12 cellular contexts compared by ENCODE assay signal in the genomic region with DNA sequence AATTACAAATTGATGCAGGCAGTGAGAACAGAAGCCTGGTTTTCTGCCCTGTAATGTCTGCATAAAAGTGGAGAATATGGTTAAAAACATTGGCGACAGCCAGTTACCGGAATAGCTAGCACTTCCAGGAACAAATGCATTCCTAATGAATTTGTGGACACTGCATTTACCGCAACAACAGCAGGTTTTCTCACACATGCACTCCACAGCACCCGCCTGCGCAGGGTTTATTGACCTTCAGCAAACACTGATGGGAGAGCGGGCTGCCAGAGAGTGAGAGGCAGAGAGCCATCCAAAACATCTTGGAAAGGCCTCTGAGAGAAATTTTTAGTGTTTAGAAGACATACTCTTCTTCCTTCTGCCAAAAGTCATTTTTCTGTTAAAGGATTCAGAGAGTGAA.
DNase-seq lines count a peak whose midpoint lies in the region; ATAC-seq and TF ChIP-seq lines count a peak whose summit lies in the region.
"Had no signal": no experiment of that assay in that cellular context is flagged by ENCODE, and none has a peak within 500 bp of the region (broad histone marks: within the 10 kb centered on the region; RNA-seq: fewer than 3 reads in every experiment).

No MANE protein-coding gene starts in this region.

- TF ChIP-seq CTCF in astrocyte of the cerebellum (IDR thresholded peaks at IDR 0.05; ENCODE audit: low read depth, low read length, missing control alignments) (no peak), liver (IDR thresholded peaks at IDR 0.05; ENCODE audit: low read depth, low read length, missing input control) (no peak), tibial artery (IDR thresholded peaks at IDR 0.05) (no peak)

- H3K36me3 ChIP-seq in liver (ENCODE audit: control insufficient read depth in 4 of 4, insufficient read depth in 3 of 4, low read depth in 1 of 4, low read length in 3 of 4) (no peaks in the 10 kb centered on the region), tibial artery (no peaks in the 10 kb centered on the region)
- H3K36me3 ChIP-seq: right atrium auricular region had no signal

- H3K27ac ChIP-seq in liver (ENCODE audit: low read depth in 1 of 2, low read length in 2 of 2): no peak overlapping the region
- H3K27ac ChIP-seq in tibial artery: peak overlapping the region; percentile 9 to 49
- H3K27ac ChIP-seq: right atrium auricular region had no signal

- H3K9me3 ChIP-seq in liver (ENCODE audit: control insufficient read depth in 4 of 4, low read length in 3 of 4) (no peaks in the 10 kb centered on the region), tibial artery (no peaks in the 10 kb centered on the region)
- H3K9me3 ChIP-seq: right atrium auricular region had no signal

- H3K27me3 ChIP-seq in liver (ENCODE audit: control insufficient read depth in 4 of 4, insufficient read depth in 4 of 4, low read length in 3 of 4) (no peaks in the 10 kb centered on the region), tibial artery (no peaks in the 10 kb centered on the region)
- H3K27me3 ChIP-seq: right atrium auricular region had no signal

- WGBS in liver: 25% methylated on average over 6 of the region's 6 CpGs

- in situ Hi-C loops in astrocyte of the cerebellum (cut with HindIII; ENCODE audit: low sequenced_read_pairs): no loop called here

- intact Hi-C loops in tibial artery (cut with DNase I; ENCODE audit: low total_unique reads): no loop called here

- DNase-seq in NCI-H345 (lab: John Stamatoyannopoulos, UW) (peak; percentile 50), NCI-H345 treated with DMSO at 0.1 percent for 48 hours (lab: John Stamatoyannopoulos, UW; ENCODE audit: unreplicated experiment) (no peak), astrocyte of the cerebellum (ENCODE audit: low read depth) (peak; percentile 82), tibial artery (peak in 1 of 2 donors; percentile 66), epidermal melanocyte (ENCODE audit: insufficient read length, low spot score) (no peak)
- DNase-seq: activated CD4-positive, CD25-positive, alpha-beta regulatory T cell treated with anti-CD3 and anti-CD28 coated beads, Interleukin-2, amount 50 U/mL, for 72 hours; GF-D8; H7 had no signal

- H3K4me3 ChIP-seq in astrocyte of the cerebellum (ENCODE audit: low read depth, low read length) (no peak overlapping the region), liver (ENCODE audit: low read depth in 1 of 3, low read length in 3 of 3) (no peak overlapping the region), tibial artery (no peak overlapping the region)
- H3K4me3 ChIP-seq: right atrium auricular region had no signal

- TF ChIP-seq RAD21 in liver (IDR thresholded peaks at IDR 0.05): no peak

- no peak overlapping the region for H3K9ac ChIP-seq in liver (ENCODE audit: low read depth in 1 of 2, low read length in 2 of 2)

- H3K4me1 ChIP-seq in liver (ENCODE audit: control insufficient read depth in 4 of 4, insufficient read depth in 4 of 4, low read length in 3 of 4): peaks cover 0 to 5% (median 0%) of the 10 kb centered on the region in 4 donors
- H3K4me1 ChIP-seq in tibial artery: peaks cover 5 to 42% (median 24%) of the 10 kb centered on the region in 4 donors

- no peak for ATAC-seq in GM18868 (IDR thresholded peaks at IDR 0.05; ENCODE audit: unreplicated experiment)
- ATAC-seq in HG02870 (IDR thresholded peaks at IDR 0.05; ENCODE audit: unreplicated experiment): no peak

TF ChIP-seq in liver, 16 proteins besides CTCF, POLR2A, EP300 and RAD21:
- TF ChIP-seq FOXA1 (IDR thresholded peaks at IDR 0.05) (no peak), RXRA (IDR thresholded peaks at IDR 0.05) (peak; percentile 57 to 71), HNF4G (IDR thresholded peaks at IDR 0.05) (no peak)
- TF ChIP-seq, protein P1, sequence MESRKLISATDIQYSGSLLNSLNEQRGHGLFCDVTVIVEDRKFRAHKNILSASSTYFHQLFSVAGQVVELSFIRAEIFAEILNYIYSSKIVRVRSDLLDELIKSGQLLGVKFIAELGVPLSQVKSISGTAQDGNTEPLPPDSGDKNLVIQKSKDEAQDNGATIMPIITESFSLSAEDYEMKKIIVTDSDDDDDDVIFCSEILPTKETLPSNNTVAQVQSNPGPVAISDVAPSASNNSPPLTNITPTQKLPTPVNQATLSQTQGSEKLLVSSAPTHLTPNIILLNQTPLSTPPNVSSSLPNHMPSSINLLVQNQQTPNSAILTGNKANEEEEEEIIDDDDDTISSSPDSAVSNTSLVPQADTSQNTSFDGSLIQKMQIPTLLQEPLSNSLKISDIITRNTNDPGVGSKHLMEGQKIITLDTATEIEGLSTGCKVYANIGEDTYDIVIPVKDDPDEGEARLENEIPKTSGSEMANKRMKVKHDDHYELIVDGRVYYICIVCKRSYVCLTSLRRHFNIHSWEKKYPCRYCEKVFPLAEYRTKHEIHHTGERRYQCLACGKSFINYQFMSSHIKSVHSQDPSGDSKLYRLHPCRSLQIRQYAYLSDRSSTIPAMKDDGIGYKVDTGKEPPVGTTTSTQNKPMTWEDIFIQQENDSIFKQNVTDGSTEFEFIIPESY (IDR thresholded peaks at IDR 0.05): no peak

Comparison
In these comparisons a context has a peak if more than half of its experiments do, and no peak if none do; other contexts are left out.
1. DNase-seq: peak in NCI-H345 (single experiment) and astrocyte of the cerebellum (single experiment); none in NCI-H345 treated with DMSO at 0.1 percent for 48 hours (single experiment) and epidermal melanocyte (single experiment).
2. H3K27ac ChIP-seq: peak in tibial artery (2 of 2); none in liver (0 of 2).